Comparison of ENCODE assay signal across 27 cellular contexts in the genomic region with DNA sequence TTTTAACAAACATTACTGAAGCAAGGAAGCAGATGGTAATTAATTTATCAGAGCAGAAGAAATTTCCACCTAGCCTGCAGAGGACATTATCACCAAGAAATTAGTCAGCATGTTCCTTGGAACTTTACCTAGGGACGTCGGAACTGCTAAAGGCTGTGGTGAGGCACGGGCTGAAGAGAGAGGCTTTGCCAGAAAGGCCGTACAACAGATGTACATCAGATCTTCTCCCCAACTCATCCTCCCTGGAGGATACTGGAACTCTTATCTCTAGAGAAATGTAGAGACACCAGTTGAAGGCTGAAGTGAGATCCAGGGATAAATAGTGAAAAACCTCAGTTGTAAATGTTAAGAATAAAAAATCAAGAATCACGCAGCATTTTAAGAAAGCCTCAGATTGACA.
A peak's percentile ranks its signal among the peaks of the same experiment; 100 is the strongest.
DNase-seq lines count a peak whose midpoint lies in the region; ATAC-seq, FAIRE-seq and TF ChIP-seq lines count a peak whose summit lies in the region.
"Had no signal": no experiment of that assay in that cellular context is flagged by ENCODE, and none has a peak within 500 bp of the region (broad histone marks: within the 10 kb centered on the region; RNA-seq: fewer than 3 reads in every experiment).

No MANE protein-coding gene starts in this region.

- H3K14ac ChIP-seq in H1 (ENCODE audit: insufficient read length) (no peak overlapping the region), mesenchymal stem cell (ENCODE audit: low read length in 2 of 2) (no peak overlapping the region)

- H3K4me1 Mint-ChIP-seq in mesothelial cell of epicardium, result peaks cover 29% of the 10 kb centered on the region
- H3K4me1 Mint-ChIP-seq: B cell; CD4-positive, CD25-positive, alpha-beta regulatory T cell had no signal

- no peak for ATAC-seq in GM18519 (IDR thresholded peaks at IDR 0.05; ENCODE audit: low FRiP score, unreplicated experiment)
- no peak for ATAC-seq in GM18517 (IDR thresholded peaks at IDR 0.05; ENCODE audit: unreplicated experiment)
- ATAC-seq: CD8-positive, alpha-beta T cell; HCT116 had no signal

- H3K36me3 ChIP-seq in H1 (ENCODE audit: control insufficient read depth in 2 of 4, insufficient read depth in 4 of 4, low read length in 3 of 4), result no peaks in the 10 kb centered on the region
- H3K36me3 ChIP-seq in mesenchymal stem cell (ENCODE audit: control insufficient read depth in 1 of 2, insufficient read depth in 2 of 2, low read depth in 1 of 2, low read length in 2 of 2), result no peaks in the 10 kb centered on the region
- H3K36me3 ChIP-seq: BLaER1 had no signal

- H2AK5ac ChIP-seq in H1 (ENCODE audit: low read depth, low read length) (no peak overlapping the region), mesenchymal stem cell (ENCODE audit: low read length, severe bottlenecking) (no peak overlapping the region)

- peaks cover 7% of the 10 kb centered on the region for H3K36me3 Mint-ChIP-seq in mesothelial cell of epicardium
- H3K36me3 Mint-ChIP-seq: CD4-positive, CD25-positive, alpha-beta regulatory T cell; CD8-positive, alpha-beta T cell had no signal

- 89% methylated on average over 5 of the region's 5 CpGs; no CpG with 5 or more reads in 1 of the 2 experiments for WGBS in H1 (ENCODE audit: extremely low coverage in 1 of 2, insufficient coverage in 1 of 2, insufficient read length in 1 of 2, insufficient replicate concordance in 2 of 2, low coverage in 1 of 2, low lambda C conversion rate in 2 of 2, missing lambda C conversion rate in 1 of 2), 2 experiments
- WGBS in mesenchymal stem cell, result 100% methylated on average over 1 of the region's 5 CpGs

- POLR2A ChIA-PET in H1 (lab: Charles Lee; ENCODE audit: partially characterized antibody), result no interaction called here

- no peaks in the 10 kb centered on the region for H3K79me2 ChIP-seq in H1 (ENCODE audit: control insufficient read depth in 1 of 2, insufficient read depth in 2 of 2, low read length in 2 of 2)

- H3K9me3 ChIP-seq in H1 (ENCODE audit: insufficient read depth in 2 of 2, low read depth in 1 of 2, low read length in 1 of 2), result no peaks in the 10 kb centered on the region
- peaks cover 4% of the 10 kb centered on the region for H3K9me3 ChIP-seq in mesenchymal stem cell (ENCODE audit: control insufficient read depth, low read length)
- H3K9me3 ChIP-seq: BLaER1, Caco-2 had no signal

- CTCF ChIA-PET in H1 (lab: Charles Lee; ENCODE audit: partially characterized antibody), result no interaction called here

- H2AFZ ChIP-seq in H1 (ENCODE audit: low read length) (peak overlapping the region; percentile 71; the same call in 1 of the 2 replicates), mesenchymal stem cell (ENCODE audit: low read depth, low read length) (no peak overlapping the region)
- H2AFZ ChIP-seq: GM23248 had no signal

- H2BK5ac ChIP-seq in H1 (ENCODE audit: low read depth, low read length), result no peak overlapping the region
- H2BK5ac ChIP-seq in mesenchymal stem cell (ENCODE audit: low read depth, low read length, poor library complexity, severe bottlenecking), result no peak overlapping the region

- TF ChIP-seq CTCF in H1 (IDR thresholded peaks at IDR 0.05; ENCODE audit: control extremely low read depth in 1 of 3, insufficient read depth in 1 of 3, low read depth in 1 of 3, low read length in 3 of 3), result no peak
- TF ChIP-seq CTCF in mesothelial cell of epicardium (IDR thresholded peaks at IDR 0.05; ENCODE audit: unreplicated experiment), result no peak

- no peak overlapping the region for H3K23ac ChIP-seq in H1 (ENCODE audit: insufficient read length)
- H3K23ac ChIP-seq in mesenchymal stem cell (ENCODE audit: low read length in 2 of 2), result no peak overlapping the region

- H3K27me3 Mint-ChIP-seq in mesothelial cell of epicardium (ENCODE audit: low read depth), result no peaks in the 10 kb centered on the region
- H3K27me3 Mint-ChIP-seq: B cell had no signal

- DNase-seq in DMS 273 (lab: John Stamatoyannopoulos, UW; ENCODE audit: unreplicated experiment) (peak; percentile 9), DMS 273 treated with DMSO at 0.1 percent for 48 hours (lab: John Stamatoyannopoulos, UW) (no peak), D341Med (ENCODE audit: low spot score) (peak; percentile 24), H1 (ENCODE audit: low read depth in 1 of 2, low spot score in 2 of 2) (no peak), mesothelial cell of epicardium (ENCODE audit: low spot score in 2 of 2, unreplicated experiment in 2 of 2) (no peak), mesenchymal stem cell (no peak)
- DNase-seq: Caco-2; CD4-positive, CD25-positive, alpha-beta regulatory T cell; CD8-positive, alpha-beta T cell; DMS153; DMS79; EL; GF-D8; GM23248; H9 had no signal

- no peak overlapping the region for H2BK20ac ChIP-seq in H1 (ENCODE audit: low read length)

- no peak overlapping the region for H3K4me3 ChIP-seq in H1 (ENCODE audit: extremely low read depth in 1 of 4, insufficient read depth in 2 of 4, low read depth in 3 of 4, low read length in 4 of 4)
- no peak overlapping the region for H3K4me3 ChIP-seq in mesenchymal stem cell (ENCODE audit: insufficient read depth in 1 of 2, low read depth in 1 of 2, low read length in 2 of 2)
- H3K4me3 ChIP-seq: BLaER1, GM23248 had no signal

- no peak for TF ChIP-seq POLR2A in H1 (IDR thresholded peaks at IDR 0.05; ENCODE audit: control extremely low read depth in 1 of 2, low read depth in 2 of 2, low read length in 2 of 2)

- H3K4me1 ChIP-seq in H1 (replicated peaks in 1 of 4; ENCODE audit: control insufficient read depth in 3 of 4, insufficient read depth in 4 of 4, low read length in 3 of 4), result peaks cover 0 to 3% (median 0%) of the 10 kb centered on the region in 4 experiments; a peak in 1 of 7 replicates
- H3K4me1 ChIP-seq in mesenchymal stem cell (ENCODE audit: control insufficient read depth, insufficient read depth, low read depth, low read length), result no peaks in the 10 kb centered on the region
- H3K4me1 ChIP-seq: BLaER1, Caco-2 had no signal

- H3K4me2 ChIP-seq in H1 (ENCODE audit: insufficient read depth in 1 of 2, low read depth in 2 of 2, low read length in 2 of 2) (no peak overlapping the region), mesenchymal stem cell (ENCODE audit: low read length, poor library complexity, severe bottlenecking) (no peak overlapping the region)
- H3K4me2 ChIP-seq: BLaER1 had no signal

- H4K8ac ChIP-seq in H1 (ENCODE audit: extremely low read depth, insufficient read depth, low read length) (no peak overlapping the region), mesenchymal stem cell (ENCODE audit: low read length) (no peak overlapping the region)

- H2BK120ac ChIP-seq in H1 (replicated peaks; ENCODE audit: low read depth, low read length) (no peak overlapping the region), mesenchymal stem cell (ENCODE audit: low read depth, low read length) (no peak overlapping the region)

- H3K4me3 Mint-ChIP-seq in mesothelial cell of epicardium, result no peak overlapping the region
- H3K4me3 Mint-ChIP-seq: B cell; CD4-positive, CD25-positive, alpha-beta regulatory T cell; CD8-positive, alpha-beta T cell; H9 had no signal

- H3K9me3 Mint-ChIP-seq in mesothelial cell of epicardium, result peaks cover 21% of the 10 kb centered on the region
- H3K9me3 Mint-ChIP-seq: CD8-positive, alpha-beta T cell; H9 had no signal

- H3K56ac ChIP-seq in H1 (replicated peaks; ENCODE audit: insufficient read length, low read depth, low read length), result no peak overlapping the region

- H3K18ac ChIP-seq in H1 (ENCODE audit: extremely low read depth, low read length) (no peak overlapping the region), mesenchymal stem cell (ENCODE audit: low read depth in 1 of 2, low read length in 2 of 2) (no peak overlapping the region)

- H4K91ac ChIP-seq in H1 (replicated peaks; ENCODE audit: insufficient read length, low read length), result no peak overlapping the region
- H4K91ac ChIP-seq in mesenchymal stem cell (ENCODE audit: low read length), result no peak overlapping the region

- no peaks in the 10 kb centered on the region for H3K23me2 ChIP-seq in H1 (ENCODE audit: low read depth, low read length)

- H2BK15ac ChIP-seq in H1 (ENCODE audit: low read length) (no peak overlapping the region), mesenchymal stem cell (ENCODE audit: low read depth, poor library complexity, severe bottlenecking) (no peak overlapping the region)

- H3K27ac ChIP-seq in H1 (ENCODE audit: low read depth, low read length) (no peak overlapping the region), mesenchymal stem cell (ENCODE audit: low read length, poor library complexity, severe bottlenecking) (no peak overlapping the region)
- H3K27ac ChIP-seq: 22Rv1, BLaER1, C4-2B, GM23248 had no signal

- TF ChIP-seq EP300 in H1 (IDR thresholded peaks at IDR 0.05; ENCODE audit: borderline replicate concordance in 1 of 2, low read depth in 2 of 2, low read length in 2 of 2), result no peak

- H3K4ac ChIP-seq in H1 (replicated peaks; ENCODE audit: insufficient read length, low read depth, low read length) (no peak overlapping the region), mesenchymal stem cell (ENCODE audit: low read depth in 1 of 2, low read length in 2 of 2) (no peak overlapping the region)

- no peaks in the 10 kb centered on the region for H4K20me1 ChIP-seq in H1 (replicated peaks in 1 of 2; ENCODE audit: control insufficient read depth in 1 of 2, insufficient read depth in 2 of 2, low read length in 2 of 2)
- H4K20me1 ChIP-seq: BLaER1 had no signal

- H2BK12ac ChIP-seq in H1 (ENCODE audit: low read depth, low read length) (no peak overlapping the region), mesenchymal stem cell (ENCODE audit: low read length in 2 of 2) (no peak overlapping the region)

- H3K27ac Mint-ChIP-seq in mesothelial cell of epicardium, result peak overlapping the region; percentile 76
- H3K27ac Mint-ChIP-seq: B cell; CD4-positive, CD25-positive, alpha-beta regulatory T cell; CD8-positive, alpha-beta T cell; H9 had no signal

- H3K9ac ChIP-seq in H1 (replicated peaks in 1 of 4; ENCODE audit: extremely low read depth in 1 of 4, low read depth in 3 of 4, low read length in 3 of 4) (no peak overlapping the region), mesenchymal stem cell (ENCODE audit: low read length) (no peak overlapping the region)
- H3K9ac ChIP-seq: BLaER1, GM23248 had no signal

- no peak overlapping the region for H4K5ac ChIP-seq in H1 (ENCODE audit: insufficient read length, low read depth, low read length)

- TF ChIP-seq RAD21 in H1 (IDR thresholded peaks at IDR 0.05 in 1 of 2, conservative IDR thresholded peaks at IDR 0.05 in 1 of 2; ENCODE audit: low read depth in 2 of 2, low read length in 2 of 2), result no peak

- FAIRE-seq in H1 (lab: Jason Lieb, UNC), result no peak
- FAIRE-seq: A204.1, D721Med, GM12891, GM18507, GM19239 had no signal

- no peaks in the 10 kb centered on the region for H3K27me3 ChIP-seq in H1 (replicated peaks in 1 of 4; ENCODE audit: control insufficient read depth in 3 of 4, extremely low read depth in 1 of 4, insufficient read depth in 3 of 4, low read length in 3 of 4)
- no peaks in the 10 kb centered on the region for H3K27me3 ChIP-seq in mesenchymal stem cell (ENCODE audit: control insufficient read depth in 1 of 2, insufficient read depth in 1 of 2, low read length in 2 of 2)
- H3K27me3 ChIP-seq: BLaER1 had no signal

- no peaks in the 10 kb centered on the region for H3K79me1 ChIP-seq in H1 (ENCODE audit: low read depth, low read length)
- H3K79me1 ChIP-seq in mesenchymal stem cell (replicated peaks; ENCODE audit: low read length, poor library complexity, severe bottlenecking), result no peaks in the 10 kb centered on the region

TF ChIP-seq in H1, 55 proteins besides CTCF, POLR2A, EP300 and RAD21 (continues in another document):
- TF ChIP-seq TEAD4 (IDR thresholded peaks at IDR 0.05; ENCODE audit: low read depth, low read length) (no peak), YY1 (IDR thresholded peaks at IDR 0.05; ENCODE audit: low read depth, low read length) (no peak)

Comparison
In these comparisons a context has a peak if more than half of its experiments do, and no peak if none do; other contexts are left out.
1. DNase-seq: peak in DMS 273 (single experiment) and D341Med (single experiment); none in DMS 273 treated with DMSO at 0.1 percent for 48 hours (single experiment), H1 (0 of 2), mesothelial cell of epicardium (0 of 2) and mesenchymal stem cell (single experiment).